8 cellular contexts compared by ENCODE assay signal in genomic region chr3:159911011-159911663, GRCh38.
DNase-seq lines count a peak whose midpoint lies in the region; ATAC-seq and TF ChIP-seq lines count a peak whose summit lies in the region.

No MANE protein-coding gene starts in this region.

- DNase-seq in activated naive CD4-positive, alpha-beta T cell treated with anti-CD3 and anti-CD28 coated beads, Interleukin-2, amount 10 ng/mL, durations not matched to agents 7 days and 5 days, result peak; percentile 48
- no peak for DNase-seq in activated naive CD4-positive, alpha-beta T cell treated with anti-CD3 and anti-CD28 coated beads, Interleukin-2, amount 50 U/mL, for 16 hours
- DNase-seq in astrocyte of the hippocampus (ENCODE audit: low read depth, low spot score) (peak; percentile 47), sigmoid colon (no peak), SW480 (ENCODE audit: low spot score) (no peak), transverse colon (no peak), ovary (no peak)

- H3K9me3 Mint-ChIP-seq in activated naive CD4-positive, alpha-beta T cell treated with anti-CD3 and anti-CD28 coated beads, Interleukin-2, amount 10 ng/mL, durations not matched to agents 7 days and 5 days, result no peaks in the 10 kb centered on the region

- TF ChIP-seq POLR2A in sigmoid colon (IDR thresholded peaks at IDR 0.05) (no peak), transverse colon (IDR thresholded peaks at IDR 0.05) (no peak), ovary (IDR thresholded peaks at IDR 0.05) (no peak)

- intact Hi-C loops in sigmoid colon (cut with DNase I), result no loop called here
- intact Hi-C loops in transverse colon (cut with DNase I; ENCODE audit: low total_unique reads), result no loop called here
- intact Hi-C loops in ovary (cut with DNase I), result no loop called here

- H3K27ac ChIP-seq in sigmoid colon (peak overlapping the region; percentile 4 to 29 (median 15)), transverse colon (peak overlapping the region in 1 of 4 donors; percentile 37), ovary (no peak overlapping the region)

- H3K9me3 ChIP-seq in sigmoid colon (no peaks in the 10 kb centered on the region), transverse colon (no peaks in the 10 kb centered on the region), ovary (no peaks in the 10 kb centered on the region)

- H3K27ac Mint-ChIP-seq in activated naive CD4-positive, alpha-beta T cell treated with anti-CD3 and anti-CD28 coated beads, Interleukin-2, amount 10 ng/mL, durations not matched to agents 7 days and 5 days, result peak overlapping the region; percentile 80

- H3K4me1 ChIP-seq in sigmoid colon (peaks cover 0 to 9% (median 0%) of the 10 kb centered on the region in 4 donors), transverse colon (peaks cover 0 to 14% (median 0%) of the 10 kb centered on the region in 4 donors), ovary (ENCODE audit: insufficient read depth) (no peaks in the 10 kb centered on the region)

- TF ChIP-seq CTCF in sigmoid colon (IDR thresholded peaks at IDR 0.05), result no peak
- no peak for TF ChIP-seq CTCF in transverse colon (IDR thresholded peaks at IDR 0.05)
- no peak for TF ChIP-seq CTCF in ovary (IDR thresholded peaks at IDR 0.05)

- ATAC-seq in HG03103 (IDR thresholded peaks at IDR 0.05; ENCODE audit: low read depth, unreplicated experiment), result peak; percentile 89

- H3K36me3 Mint-ChIP-seq in activated naive CD4-positive, alpha-beta T cell treated with anti-CD3 and anti-CD28 coated beads, Interleukin-2, amount 10 ng/mL, durations not matched to agents 7 days and 5 days, result peaks cover 1% of the 10 kb centered on the region

- 51 to 57% methylated on average over 7 of the region's 7 CpGs for WGBS in sigmoid colon, 2 donors
- WGBS in transverse colon (ENCODE audit: low coverage in 1 of 2), 2 donors, result 51 to 52% methylated on average over 7 of the region's 7 CpGs
- 78 to 79% (median 78%) methylated on average over 7 of the region's 7 CpGs for WGBS in ovary, 3 donors

- in situ Hi-C loops in transverse colon (cut with MboI; ENCODE audit: low pct_ligation_motif_present in 1 of 4, low pct_unique_long_range_greater_than_20kb in 1 of 4, low sequenced_read_pairs in 3 of 4), result no loop called here

- no peaks in the 10 kb centered on the region for H3K27me3 ChIP-seq in sigmoid colon
- no peaks in the 10 kb centered on the region for H3K27me3 ChIP-seq in transverse colon
- no peaks in the 10 kb centered on the region for H3K27me3 ChIP-seq in ovary

- TF ChIP-seq EP300 in sigmoid colon (IDR thresholded peaks at IDR 0.05) (no peak), transverse colon (IDR thresholded peaks at IDR 0.05; ENCODE audit: low read depth) (no peak), ovary (IDR thresholded peaks at IDR 0.05) (no peak)

- H3K36me3 ChIP-seq in sigmoid colon (no peaks in the 10 kb centered on the region), transverse colon (no peaks in the 10 kb centered on the region), ovary (no peaks in the 10 kb centered on the region)

- peak overlapping the region; percentile 61 for H3K4me3 Mint-ChIP-seq in activated naive CD4-positive, alpha-beta T cell treated with anti-CD3 and anti-CD28 coated beads, Interleukin-2, amount 10 ng/mL, durations not matched to agents 7 days and 5 days

- peaks cover 12% of the 10 kb centered on the region for H3K4me1 Mint-ChIP-seq in activated naive CD4-positive, alpha-beta T cell treated with anti-CD3 and anti-CD28 coated beads, Interleukin-2, amount 10 ng/mL, durations not matched to agents 7 days and 5 days

- peaks cover 8% of the 10 kb centered on the region for H3K27me3 Mint-ChIP-seq in activated naive CD4-positive, alpha-beta T cell treated with anti-CD3 and anti-CD28 coated beads, Interleukin-2, amount 10 ng/mL, durations not matched to agents 7 days and 5 days

- peak overlapping the region; percentile 3 to 30 (median 24) for H3K4me3 ChIP-seq in sigmoid colon
- H3K4me3 ChIP-seq in transverse colon, result peak overlapping the region in 1 of 4 donors; percentile 35
- no peak overlapping the region for H3K4me3 ChIP-seq in ovary

- CTCF ChIA-PET in activated naive CD4-positive, alpha-beta T cell treated with anti-CD3 and anti-CD28 coated beads, Interleukin-2, amount 10 ng/mL, durations not matched to agents 7 days and 5 days (lab: Charles Lee), result no interaction called here

Comparison
In these comparisons a context has a peak if more than half of its experiments do, and no peak if none do; other contexts are left out.
1. DNase-seq: peak in activated naive CD4-positive, alpha-beta T cell treated with anti-CD3 and anti-CD28 coated beads, Interleukin-2, amount 10 ng/mL, durations not matched to agents 7 days and 5 days (single experiment) and astrocyte of the hippocampus (single experiment); none in activated naive CD4-positive, alpha-beta T cell treated with anti-CD3 and anti-CD28 coated beads, Interleukin-2, amount 50 U/mL, for 16 hours (single experiment), sigmoid colon (single experiment), SW480 (single experiment), transverse colon (single experiment) and ovary (0 of 5).
2. H3K27ac ChIP-seq: peak in sigmoid colon (4 of 4); none in ovary (0 of 2).